1 cellular context compared by ENCODE assay signal in genomic region chr3:85228966-85229365, GRCh38.
TF ChIP-seq lines count a peak whose summit lies in the region.

No MANE protein-coding gene starts in this region.

TF ChIP-seq in GM23338, 12 proteins besides CTCF, POLR2A, EP300 and RAD21:
- TF ChIP-seq ZNF462 (CRISPR knock-in tag; IDR thresholded peaks at IDR 0.05) (peak; percentile 58; the same call in 1 of the 2 replicates), NANOG (IDR thresholded peaks at IDR 0.05; ENCODE audit: borderline replicate concordance) (no peak)
